ENCODE assay signal across 8 cellular contexts in genomic region chr1:150066838-150067183, GRCh38. TPM values are rescaled to one million over a fixed set of nuclear protein-coding genes. Genes with fewer than 3 reads are reported as not detected.
DNase-seq lines count a peak whose midpoint lies in the region; ATAC-seq and TF ChIP-seq lines count a peak whose summit lies in the region.

No MANE protein-coding gene starts in this region.

- H3K27ac Mint-ChIP-seq in IgD-negative memory B cell (peak overlapping the region; percentile 84 to 96 (median 89)), WTC11 (peak overlapping the region; percentile 98)

- intact Hi-C loops in lower lobe of right lung (cut with DNase I) = no loop called here

- H3K27ac ChIP-seq in cingulate gyrus (ENCODE audit: low read depth, low read length) (peak overlapping the region; percentile 99), lower lobe of right lung (peak overlapping the region; percentile 93)

- H3K4me1 Mint-ChIP-seq in IgD-negative memory B cell = peaks cover 8 to 28% (median 24%) of the 10 kb centered on the region in 3 donors
- H3K4me1 Mint-ChIP-seq in WTC11 = peaks cover 20% of the 10 kb centered on the region

- H3K36me3 Mint-ChIP-seq in IgD-negative memory B cell = peaks cover 7% of the 10 kb centered on the region
- peaks cover 13% of the 10 kb centered on the region for H3K36me3 Mint-ChIP-seq in WTC11

- H3K9me3 Mint-ChIP-seq in IgD-negative memory B cell (no peaks in the 10 kb centered on the region), WTC11 (no peaks in the 10 kb centered on the region)

- TF ChIP-seq CTCF in WTC11 (IDR thresholded peaks at IDR 0.05) (no peak), lower lobe of right lung (IDR thresholded peaks at IDR 0.05) (no peak)

- peak in 10 of 14 donors; percentile 56 to 87 (median 77) for DNase-seq in C1 segment of cervical spinal cord (lab: John Stamatoyannopoulos, UW)
- peak; percentile 70 for DNase-seq in WTC11 (ENCODE audit: low spot score)
- DNase-seq in lower lobe of right lung = peak; percentile 61
- peak; percentile 12 for DNase-seq in stimulated activated CD8-positive, alpha-beta memory T cell treated with anti-CD3 and anti-CD28 coated beads, Interleukin-12 subunit alpha, Interleukin-12 subunit beta, amount 100 ng/mL, for 4 hours (ENCODE audit: low read depth)
- DNase-seq in GDM1 (lab: John Stamatoyannopoulos, UW) = no peak

- H3K27me3 ChIP-seq in lower lobe of right lung (ENCODE audit: low read depth) = no peaks in the 10 kb centered on the region

- no peaks in the 10 kb centered on the region for H3K9me3 ChIP-seq in lower lobe of right lung

- POLR2A ChIA-PET in WTC11 (lab: Charles Lee) = interaction anchor here (1.8 to 2.4 kb wide), 3 partner anchors 57 to 182 kb away, joined by 7 to 16 read pairs (median 9); partner anchors contain the start of gene OTUD7B

- H3K27me3 Mint-ChIP-seq in IgD-negative memory B cell = no peaks in the 10 kb centered on the region
- H3K27me3 Mint-ChIP-seq in WTC11 (ENCODE audit: low read depth) = no peaks in the 10 kb centered on the region

- peaks cover 11% of the 10 kb centered on the region for H3K36me3 ChIP-seq in lower lobe of right lung

- H3K4me3 Mint-ChIP-seq in IgD-negative memory B cell (peak overlapping the region; percentile 92 to 99 (median 96)), WTC11 (peak overlapping the region; percentile 96)

- peak; percentile 9 for ATAC-seq in GM21367 (IDR thresholded peaks at IDR 0.05; ENCODE audit: unreplicated experiment)
- peak; percentile 62 for ATAC-seq in WTC11
- ATAC-seq in lower lobe of right lung = peak; percentile 60 to 62

- CTCF ChIA-PET in WTC11 (lab: Charles Lee) = interaction anchor here (1.2 to 2.3 kb wide), 4 partner anchors 98 to 124 kb away, joined by 3 to 10 read pairs (median 8); no protein-coding TSS in a partner anchor

- peak overlapping the region; percentile 85 for H3K4me3 ChIP-seq in lower lobe of right lung

- peaks cover 20% of the 10 kb centered on the region for H3K4me1 ChIP-seq in lower lobe of right lung

TF ChIP-seq in WTC11, 78 proteins besides CTCF, POLR2A, EP300 and RAD21 (continues in another document):
- TF ChIP-seq TEAD4 (CRISPR knock-in tag; IDR thresholded peaks at IDR 0.05) (no peak), ATF3 (CRISPR knock-in tag; conservative IDR thresholded peaks at IDR 0.05) (no peak), HMGXB4 (CRISPR knock-in tag; IDR thresholded peaks at IDR 0.05) (no peak), CDX4 (CRISPR knock-in tag; IDR thresholded peaks at IDR 0.05; ENCODE audit: borderline replicate concordance) (no peak), TP53 (CRISPR knock-in tag; IDR thresholded peaks at IDR 0.05) (no peak), GABPB1 (CRISPR knock-in tag; IDR thresholded peaks at IDR 0.05) (no peak), ZNF219 (CRISPR knock-in tag; IDR thresholded peaks at IDR 0.05; ENCODE audit: borderline replicate concordance) (no peak), ESRRA (CRISPR knock-in tag; IDR thresholded peaks at IDR 0.05; ENCODE audit: borderline replicate concordance) (no peak), PRDM15 (CRISPR knock-in tag; IDR thresholded peaks at IDR 0.05) (no peak), NR1H2 (CRISPR knock-in tag; IDR thresholded peaks at IDR 0.05) (no peak), ETV6 (CRISPR knock-in tag; IDR thresholded peaks at IDR 0.05) (no peak), ZNF263 (CRISPR knock-in tag; IDR thresholded peaks at IDR 0.05; ENCODE audit: low read depth) (no peak), IRF2 (CRISPR knock-in tag; IDR thresholded peaks at IDR 0.05; ENCODE audit: borderline replicate concordance, low read depth) (no peak), IRF1 (CRISPR knock-in tag; IDR thresholded peaks at IDR 0.05) (no peak), ZNF425 (CRISPR knock-in tag; conservative IDR thresholded peaks at IDR 0.05) (no peak)

RNA-seq across cellular contexts. Expression of gene VPS45, which starts 0.8 kb away (rescaled TPM):
- 17.0 TPM for polyA plus RNA-seq in IgD-negative memory B cell
- total RNA-seq in WTC11 (2021) (26.1 to 28.2 TPM (median 27.3 TPM) in 3 replicates), lower lobe of right lung (36.1 TPM)

RNA-seq across cellular contexts. Expression of gene OTUD7B, which starts 56.3 kb away (rescaled TPM):
- polyA plus RNA-seq in IgD-negative memory B cell = 0.53 TPM
- total RNA-seq in WTC11 (2021) (19.4 to 21.0 TPM (median 19.5 TPM) in 3 replicates), lower lobe of right lung (29.5 TPM)

Comparison
In these comparisons a context has a peak if more than half of its experiments do, and no peak if none do; other contexts are left out.
1. ATAC-seq: peak in every context shown above with its lines; median percentile 62 in WTC11; 61 in lower lobe of right lung; 9 in GM21367.